16 cellular contexts compared by ENCODE assay signal in genomic region chr2:134458950-134459349, GRCh38.
DNase-seq lines count a peak whose midpoint lies in the region; ATAC-seq, FAIRE-seq and TF ChIP-seq lines count a peak whose summit lies in the region.
"Had no signal": no experiment of that assay in that cellular context is flagged by ENCODE, and none has a peak within 500 bp of the region (broad histone marks: within the 10 kb centered on the region; RNA-seq: fewer than 3 reads in every experiment).

No MANE protein-coding gene starts in this region.

- H3K27ac Mint-ChIP-seq in memory B cell, result peak overlapping the region; percentile 82
- H3K27ac Mint-ChIP-seq: CD4-positive, alpha-beta T cell had no signal

- CTCF ChIA-PET in HepG2 (lab: Yijun Ruan, JAX; ENCODE audit: low intra/inter-chr PET ratio, low total read pairs), result no interaction called here

- H3K36me3 Mint-ChIP-seq in memory B cell, result peaks cover 8% of the 10 kb centered on the region

- TF ChIP-seq CTCF in HepG2 (CRISPR knock-in tag; IDR thresholded peaks at IDR 0.05) (no peak), right lobe of liver (IDR thresholded peaks at IDR 0.05) (no peak), suprapubic skin (IDR thresholded peaks at IDR 0.05) (no peak)

- H3K4me2 ChIP-seq in HepG2 (ENCODE audit: low read depth, low read length), result no peak overlapping the region

- intact Hi-C loops in HepG2 (cut with micrococcal nuclease; ENCODE audit: unreplicated experiment) (loop anchor here (2.0 kb wide), 1 partner anchor 340 kb away; no protein-coding TSS in a partner anchor), right lobe of liver (cut with DNase I) (no loop called here)

- DNase-seq in HepG2 (ENCODE audit: low spot score), result no peak
- no peak for DNase-seq in right lobe of liver
- no peak for DNase-seq in memory B cell (ENCODE audit: low spot score in 2 of 2)
- DNase-seq in suprapubic skin (ENCODE audit: low spot score in 2 of 2), result peak; percentile 45 to 72
- DNase-seq in substantia nigra (lab: John Stamatoyannopoulos, UW), result no peak
- no peak for DNase-seq in KBM-7
- DNase-seq: ACHN; BE2C; C1 segment of cervical spinal cord; CD4-positive, alpha-beta T cell; DMS153; DMS79 treated with DMSO at 0.1 percent for 48 hours; GF-D8; GM23248 had no signal

- H3K9me3 Mint-ChIP-seq in memory B cell, result no peaks in the 10 kb centered on the region
- H3K9me3 Mint-ChIP-seq: CD4-positive, alpha-beta T cell had no signal

- no peaks in the 10 kb centered on the region for H3K27me3 Mint-ChIP-seq in memory B cell
- H3K27me3 Mint-ChIP-seq: CD4-positive, alpha-beta T cell had no signal

- peaks cover 1 to 3% of the 10 kb centered on the region in 2 experiments; a peak in 3 of 5 replicates for H3K36me3 ChIP-seq in HepG2 (replicated peaks in 1 of 2; ENCODE audit: control insufficient read depth in 1 of 2, insufficient read depth in 2 of 2, low read length in 2 of 2)
- no peaks in the 10 kb centered on the region for H3K36me3 ChIP-seq in right lobe of liver
- H3K36me3 ChIP-seq in suprapubic skin, result no peaks in the 10 kb centered on the region
- H3K36me3 ChIP-seq: BE2C, HAP-1 had no signal

- H3K4me3 Mint-ChIP-seq in memory B cell, result no peak overlapping the region
- H3K4me3 Mint-ChIP-seq: CD4-positive, alpha-beta T cell had no signal

- ATAC-seq in HepG2, result no peak
- ATAC-seq in right lobe of liver, result no peak
- no peak for ATAC-seq in memory B cell (ENCODE audit: low read depth)

- H3K27me3 ChIP-seq in HepG2 (ENCODE audit: control insufficient read depth in 1 of 2, insufficient read depth in 2 of 2, low read length in 2 of 2) (peaks cover 0 to 3% of the 10 kb centered on the region in 2 experiments; a peak in 3 of 5 replicates), right lobe of liver (no peaks in the 10 kb centered on the region), suprapubic skin (no peaks in the 10 kb centered on the region)
- H3K27me3 ChIP-seq: BE2C had no signal

- H3K4me1 ChIP-seq in HepG2 (ENCODE audit: insufficient read depth, low read length) (peaks cover 52% of the 10 kb centered on the region), right lobe of liver (peaks cover 0 to 13% (median 4%) of the 10 kb centered on the region in 4 donors), suprapubic skin (peaks cover 6% of the 10 kb centered on the region)
- H3K4me1 ChIP-seq: BE2C, HAP-1 had no signal

- H4K20me1 ChIP-seq in HepG2 (ENCODE audit: insufficient read depth, low read length), result no peaks in the 10 kb centered on the region

- WGBS in HepG2 (ENCODE audit: low lambda C conversion rate), result 95% methylated on average over 7 of the region's 10 CpGs
- no CpG with 5 or more reads among the region's 10 CpGs for WGBS in right lobe of liver (ENCODE audit: insufficient coverage, low coverage, low lambda C conversion rate, missing lambda C conversion rate)
- 89% methylated on average over 10 of the region's 10 CpGs for WGBS in suprapubic skin

- BruUV-seq in HepG2 (replicated peaks; lab: Mats Ljungman, UMichigan), result no TSS peak

- no peak overlapping the region for H3K9ac ChIP-seq in HepG2 (ENCODE audit: insufficient read depth, low read depth, low read length)
- H3K9ac ChIP-seq: GM23248 had no signal

- TF ChIP-seq EP300 in HepG2 (IDR thresholded peaks at IDR 0.05; ENCODE audit: low read depth in 2 of 2, low read length in 2 of 2), result no peak
- TF ChIP-seq EP300 in HepG2 (CRISPR knock-in tag; IDR thresholded peaks at IDR 0.05; ENCODE audit: borderline replicate concordance), result no peak
- TF ChIP-seq EP300 in suprapubic skin (IDR thresholded peaks at IDR 0.05), result no peak

- no peak for TF ChIP-seq POLR2A in HepG2 (IDR thresholded peaks at IDR 0.05; ENCODE audit: insufficient read depth in 1 of 2, low read depth in 2 of 2, low read length in 2 of 2)
- TF ChIP-seq POLR2A in right lobe of liver (IDR thresholded peaks at IDR 0.05), result no peak
- no peak for TF ChIP-seq POLR2A in suprapubic skin (IDR thresholded peaks at IDR 0.05)

- H3K4me1 Mint-ChIP-seq in memory B cell, result peaks cover 8% of the 10 kb centered on the region

- no peak overlapping the region for H2AFZ ChIP-seq in HepG2 (ENCODE audit: low read length)
- H2AFZ ChIP-seq: GM23248 had no signal

- FAIRE-seq in HepG2 (lab: Jason Lieb, UNC), result no peak
- FAIRE-seq: A204.1 had no signal

- POLR2A ChIA-PET in HepG2 (lab: Yijun Ruan, JAX), result no interaction called here

- TF ChIP-seq RAD21 in HepG2 (CRISPR knock-in tag; IDR thresholded peaks at IDR 0.05), result no peak

- H3K4me3 ChIP-seq in HepG2 (replicated peaks in 1 of 3; ENCODE audit: insufficient read depth in 1 of 3, low read depth in 2 of 3, low read length in 3 of 3), result no peak overlapping the region
- no peak overlapping the region for H3K4me3 ChIP-seq in right lobe of liver
- H3K4me3 ChIP-seq in suprapubic skin, result no peak overlapping the region
- H3K4me3 ChIP-seq: GM23248, HAP-1 had no signal

- H3K79me2 ChIP-seq in HepG2 (ENCODE audit: insufficient read depth, low read length), result no peaks in the 10 kb centered on the region

- in situ Hi-C loops in HepG2 (cut with HindIII; ENCODE audit: extremely low pct_ligation_motif_present, low pct_unique_long_range_greater_than_20kb), result loop anchor here (10.0 kb wide), 2 partner anchors 334 to 574 kb away; no protein-coding TSS in a partner anchor
- in situ Hi-C loops in KBM-7 (cut with MboI; ENCODE audit: low pct_unique_long_range_greater_than_20kb, low sequenced_read_pairs), result loop anchor here (25.0 kb wide), 1 partner anchor 428 kb away; no protein-coding TSS in a partner anchor

- no peaks in the 10 kb centered on the region for H3K9me3 ChIP-seq in HepG2 (ENCODE audit: low read length)
- H3K9me3 ChIP-seq in right lobe of liver, result no peaks in the 10 kb centered on the region
- H3K9me3 ChIP-seq in suprapubic skin, result no peaks in the 10 kb centered on the region
- H3K9me3 ChIP-seq: BE2C, HAP-1 had no signal

- H3K27ac ChIP-seq in HepG2 (ENCODE audit: extremely low read length, insufficient read depth, low read length) (no peak overlapping the region), right lobe of liver (no peak overlapping the region), suprapubic skin (no peak overlapping the region), substantia nigra (ENCODE audit: low read depth, low read length, poor library complexity, severe bottlenecking) (no peak overlapping the region)
- H3K27ac ChIP-seq: GM23248 had no signal

TF ChIP-seq in HepG2, 621 proteins besides CTCF, POLR2A, EP300 and RAD21:
- TF ChIP-seq ZNF263 (CRISPR knock-in tag; IDR thresholded peaks at IDR 0.05) (no peak), NRL (CRISPR knock-in tag; IDR thresholded peaks at IDR 0.05; ENCODE audit: borderline replicate concordance) (0 out of 2 replicates have a peak, but pooled peaks have one; percentile 18), AGO2 (optimal IDR thresholded peaks at IDR 0.05; ENCODE audit: low read depth, low read length) (peak; percentile 38)
TF ChIP-seq in HepG2: peak in this region for 2.

Comparison
In these comparisons a context has a peak if more than half of its experiments do, and no peak if none do; other contexts are left out.
1. DNase-seq: peak in suprapubic skin (2 of 2); none in HepG2 (single experiment), right lobe of liver (0 of 3), memory B cell (0 of 2), substantia nigra (0 of 49) and KBM-7 (single experiment).